In the genomic region with DNA sequence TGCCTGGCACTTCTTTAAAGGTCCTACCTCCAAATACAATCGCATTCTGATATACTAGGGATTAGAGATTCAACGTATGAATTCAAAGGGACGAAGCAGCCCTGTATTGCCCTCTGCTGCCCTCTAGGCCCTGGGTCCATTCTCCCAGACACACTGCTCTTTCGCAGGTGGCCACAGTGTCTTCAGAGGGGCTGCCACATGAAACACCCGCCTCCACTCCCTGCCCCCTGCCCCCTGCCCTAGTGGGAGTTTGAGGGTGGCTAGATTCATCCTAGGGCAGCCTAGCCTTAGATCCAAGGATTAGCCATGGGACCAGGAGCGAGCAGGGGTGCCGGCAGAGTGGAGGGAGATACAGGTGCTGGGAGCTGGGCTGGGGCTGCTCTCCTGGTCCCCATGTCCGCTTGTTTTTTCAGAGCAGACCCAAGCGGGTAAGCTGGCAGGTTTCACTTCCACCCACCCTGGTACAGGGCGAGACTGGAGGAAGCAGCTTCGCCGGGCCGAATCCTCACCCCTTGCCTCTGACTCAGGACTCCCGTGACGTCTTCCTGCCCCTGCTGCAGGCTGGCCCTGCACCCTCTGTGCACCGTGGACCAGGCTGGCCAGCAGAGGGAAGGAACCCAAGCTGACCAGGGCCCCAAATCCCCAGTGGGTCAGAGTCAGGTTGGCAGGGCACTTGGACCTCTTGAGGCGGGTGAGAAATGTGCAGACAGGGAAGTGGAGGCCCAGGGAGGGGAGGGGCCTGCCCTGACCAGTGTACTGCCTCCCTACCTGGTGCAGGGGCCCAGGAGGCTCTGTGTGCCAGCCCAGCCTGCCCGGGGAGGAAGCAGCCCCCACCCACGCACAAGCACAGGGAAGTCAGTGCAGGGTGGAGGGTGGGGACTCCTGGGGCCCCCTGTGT, we compare ENCODE assay signal across 8 cellular contexts. TPM values are rescaled to one million over a fixed set of nuclear protein-coding genes. Genes with fewer than 3 reads are reported as not detected.
DNase-seq lines count a peak whose midpoint lies in the region; ATAC-seq and TF ChIP-seq lines count a peak whose summit lies in the region.

No MANE protein-coding gene starts in this region.

- H3K9ac ChIP-seq in neural progenitor cell: no peak overlapping the region

- H3K79me2 ChIP-seq in neural progenitor cell (ENCODE audit: low read depth): no peaks in the 10 kb centered on the region

- H3K4me1 Mint-ChIP-seq in neural progenitor cell: peaks cover 26% of the 10 kb centered on the region

- peaks cover 4% of the 10 kb centered on the region for H3K27me3 Mint-ChIP-seq in neural progenitor cell (ENCODE audit: insufficient read depth, low read depth)

- H3K4me3 ChIP-seq in neural progenitor cell: no peak overlapping the region
- H3K4me3 ChIP-seq in upper lobe of right lung: no peak overlapping the region

- H3K9me3 ChIP-seq in neural progenitor cell (ENCODE audit: low read depth) (no peaks in the 10 kb centered on the region), upper lobe of right lung (no peaks in the 10 kb centered on the region)

- peak overlapping the region; percentile 94 for H3K27ac Mint-ChIP-seq in neural progenitor cell

- H3K4me1 ChIP-seq in neural progenitor cell (peaks cover 15% of the 10 kb centered on the region), upper lobe of right lung (peaks cover 20% of the 10 kb centered on the region)

- H3K4me2 ChIP-seq in neural progenitor cell: no peak overlapping the region

- no peak overlapping the region for H3K27ac ChIP-seq in neural progenitor cell
- H3K27ac ChIP-seq in upper lobe of right lung: peak overlapping the region; percentile 78

- no peaks in the 10 kb centered on the region for H3K36me3 ChIP-seq in neural progenitor cell
- peaks cover 6% of the 10 kb centered on the region for H3K36me3 ChIP-seq in upper lobe of right lung

- peak; percentile 62 for TF ChIP-seq CTCF in neural progenitor cell (IDR thresholded peaks at IDR 0.05)
- peak; percentile 30 for TF ChIP-seq CTCF in upper lobe of right lung (IDR thresholded peaks at IDR 0.05)

- H2AFZ ChIP-seq in neural progenitor cell (replicated peaks): peak overlapping the region; percentile 34

- no peaks in the 10 kb centered on the region for H4K20me1 ChIP-seq in neural progenitor cell (ENCODE audit: low read depth)

- intact Hi-C loops in upper lobe of right lung (cut with DNase I): loop anchor here (10.0 kb wide), 1 partner anchor 232 kb away; no protein-coding TSS in a partner anchor

- no peaks in the 10 kb centered on the region for H3K36me3 Mint-ChIP-seq in neural progenitor cell

- H3F3A ChIP-seq in neural progenitor cell (ENCODE audit: low read depth): peaks cover 28% of the 10 kb centered on the region

- H3K27me3 ChIP-seq in neural progenitor cell (peaks cover 10% of the 10 kb centered on the region), upper lobe of right lung (no peaks in the 10 kb centered on the region)

- ATAC-seq in upper lobe of right lung (peak; percentile 73), GM21526 (IDR thresholded peaks at IDR 0.05; ENCODE audit: low FRiP score, unreplicated experiment) (no peak)

- H3K9me3 Mint-ChIP-seq in neural progenitor cell: no peaks in the 10 kb centered on the region

- H3K4me3 Mint-ChIP-seq in neural progenitor cell: peak overlapping the region; percentile 55

- peak; percentile 23 for TF ChIP-seq POLR2A in erythroblast (IDR thresholded peaks at IDR 0.05; ENCODE audit: low read length)

- DNase-seq in ELR (ENCODE audit: low read depth) (peak; percentile 40), HPDE6-E6E7 (ENCODE audit: extremely low spot score) (peak; percentile 40), erythroblast (lab: John Stamatoyannopoulos, UW) (peak; percentile 16 to 30), neural progenitor cell (ENCODE audit: low spot score) (peak; percentile 74), upper lobe of right lung (peak; percentile 90), COR-L47 (lab: John Stamatoyannopoulos, UW) (no peak)
- peak; percentile 16 to 28 (median 22) for DNase-seq in activated CD4-positive, CD25-positive, alpha-beta regulatory T cell (lab: John Stamatoyannopoulos, UW)

RNA-seq across cellular contexts. Expression of a gene that starts 28.4 kb away (rescaled TPM):
- total RNA-seq in neural progenitor cell (ENCODE audit: low replicate concordance): 2.4 and 6.5 TPM in 2 replicates
- 54.0 TPM for total RNA-seq in upper lobe of right lung

RNA-seq across cellular contexts. Expression of a gene that starts 47.5 kb away (rescaled TPM):
- total RNA-seq in neural progenitor cell (ENCODE audit: low replicate concordance): 131 and 132 TPM in 2 replicates
- 22.1 TPM for total RNA-seq in upper lobe of right lung

RNA-seq across cellular contexts. Expression of a gene that starts 52.8 kb away (rescaled TPM):
- total RNA-seq in neural progenitor cell (ENCODE audit: low replicate concordance) (28.6 and 41.5 TPM in 2 replicates), upper lobe of right lung (101 TPM)
